ENCODE assay signal across 13 cellular contexts in genomic region chr7:116543664-116544063, GRCh38. TPM values are rescaled to one million over a fixed set of nuclear protein-coding genes. Genes with fewer than 3 reads are reported as not detected.
DNase-seq lines count a peak whose midpoint lies in the region; ATAC-seq and TF ChIP-seq lines count a peak whose summit lies in the region.
"Had no signal": no experiment of that assay in that cellular context is flagged by ENCODE, and none has a peak within 500 bp of the region (broad histone marks: within the 10 kb centered on the region; RNA-seq: fewer than 3 reads in every experiment).

No MANE protein-coding gene starts in this region.

- DNase-seq in activated T-cell treated with anti-CD3 and anti-CD28 coated beads, Interleukin-2, amount 50 U/mL, for 72 hours = no peak
- DNase-seq in activated T-cell treated with anti-CD3 and anti-CD28 coated beads, Interleukin-2, amount 50 U/mL, for 24 hours = no peak
- DNase-seq in amniotic epithelial cell (ENCODE audit: low read depth) (peak; percentile 67), hepatic stellate cell (ENCODE audit: low spot score) (peak; percentile 19), thyroid gland (no peak), NCI-H128 (lab: John Stamatoyannopoulos, UW; ENCODE audit: unreplicated experiment) (no peak), left lobe of liver (ENCODE audit: low spot score) (no peak), islet precursor cell (no peak)
- DNase-seq: ACHN; activated CD4-positive, alpha-beta T cell treated with anti-CD3 and anti-CD28 coated beads for 36 hours; activated gamma-delta T cell treated with Interleukin-2 at 50 U/mL for 16 hours; natural killer cell; NCI-H526 treated with DMSO at 0.1 percent for 48 hours had no signal

- peak overlapping the region in 2 of 3 donors; percentile 4 to 12 for H3K27ac ChIP-seq in thyroid gland

- H3K36me3 Mint-ChIP-seq in activated T-cell treated with anti-CD3 and anti-CD28 coated beads, Interleukin-2, amount 50 U/mL, for 72 hours (ENCODE audit: insufficient read depth in 2 of 2) = peaks cover 0 to 4% of the 10 kb centered on the region in 2 donors
- no peaks in the 10 kb centered on the region for H3K36me3 Mint-ChIP-seq in activated T-cell treated with anti-CD3 and anti-CD28 coated beads, Interleukin-2, amount 50 U/mL, for 24 hours (ENCODE audit: low read depth)
- H3K36me3 Mint-ChIP-seq: natural killer cell had no signal

- peaks cover 0 to 1% of the 10 kb centered on the region in 2 donors for H3K9me3 Mint-ChIP-seq in activated T-cell treated with anti-CD3 and anti-CD28 coated beads, Interleukin-2, amount 50 U/mL, for 72 hours
- peaks cover under 1% of the 10 kb centered on the region for H3K9me3 Mint-ChIP-seq in activated T-cell treated with anti-CD3 and anti-CD28 coated beads, Interleukin-2, amount 50 U/mL, for 24 hours
- H3K9me3 Mint-ChIP-seq: natural killer cell had no signal

- no peak for TF ChIP-seq POLR2A in thyroid gland (IDR thresholded peaks at IDR 0.05)

- 58 to 64% methylated on average over 2 of the region's 2 CpGs for WGBS in thyroid gland, 2 donors

- intact Hi-C loops in thyroid gland (cut with DNase I) = no loop called here

- peak; percentile 52 to 68 for ATAC-seq in activated T-cell treated with anti-CD3 and anti-CD28 coated beads, Interleukin-2, amount 50 U/mL, for 72 hours (replicated peaks in 1 of 2)
- no peak for ATAC-seq in left lobe of liver
- ATAC-seq: activated CD4-positive, alpha-beta T cell treated with anti-CD3 and anti-CD28 coated beads for 36 hours; natural killer cell had no signal

- H3K27ac Mint-ChIP-seq in activated T-cell treated with anti-CD3 and anti-CD28 coated beads, Interleukin-2, amount 50 U/mL, for 72 hours = no peak overlapping the region
- no peak overlapping the region for H3K27ac Mint-ChIP-seq in activated T-cell treated with anti-CD3 and anti-CD28 coated beads, Interleukin-2, amount 50 U/mL, for 24 hours
- H3K27ac Mint-ChIP-seq: activated CD4-positive, alpha-beta T cell treated with anti-CD3 and anti-CD28 coated beads for 36 hours; natural killer cell had no signal

- TF ChIP-seq CTCF in thyroid gland (IDR thresholded peaks at IDR 0.05) = no peak

- no peaks in the 10 kb centered on the region for H3K4me1 Mint-ChIP-seq in activated T-cell treated with anti-CD3 and anti-CD28 coated beads, Interleukin-2, amount 50 U/mL, for 72 hours (ENCODE audit: low read depth)
- H3K4me1 Mint-ChIP-seq in activated T-cell treated with anti-CD3 and anti-CD28 coated beads, Interleukin-2, amount 50 U/mL, for 24 hours (ENCODE audit: low read depth) = peaks cover 5% of the 10 kb centered on the region
- H3K4me1 Mint-ChIP-seq: activated CD4-positive, alpha-beta T cell treated with anti-CD3 and anti-CD28 coated beads for 36 hours; natural killer cell had no signal

- H3K27me3 ChIP-seq in thyroid gland = no peaks in the 10 kb centered on the region

- H3K36me3 ChIP-seq in thyroid gland = peaks cover 0 to 3% of the 10 kb centered on the region in 2 donors

- no peak overlapping the region for H3K4me3 Mint-ChIP-seq in activated T-cell treated with anti-CD3 and anti-CD28 coated beads, Interleukin-2, amount 50 U/mL, for 72 hours
- H3K4me3 Mint-ChIP-seq in activated T-cell treated with anti-CD3 and anti-CD28 coated beads, Interleukin-2, amount 50 U/mL, for 24 hours = no peak overlapping the region
- H3K4me3 Mint-ChIP-seq: activated CD4-positive, alpha-beta T cell treated with anti-CD3 and anti-CD28 coated beads for 36 hours; natural killer cell had no signal

- H3K4me1 ChIP-seq in thyroid gland = peaks cover 13 to 18% of the 10 kb centered on the region in 2 donors

- no peaks in the 10 kb centered on the region for H3K9me3 ChIP-seq in thyroid gland

- H3K4me3 ChIP-seq in thyroid gland (replicated peaks in 1 of 3) = no peak overlapping the region

- peaks cover 28% of the 10 kb centered on the region for H3K27me3 Mint-ChIP-seq in activated T-cell treated with anti-CD3 and anti-CD28 coated beads, Interleukin-2, amount 50 U/mL, for 72 hours (ENCODE audit: low read depth)
- H3K27me3 Mint-ChIP-seq in activated T-cell treated with anti-CD3 and anti-CD28 coated beads, Interleukin-2, amount 50 U/mL, for 24 hours = peaks cover 26% of the 10 kb centered on the region

RNA-seq across cellular contexts. Expression of gene CAV1, which starts 18.8 kb away (rescaled TPM):
- total RNA-seq in activated T-cell treated with anti-CD3 and anti-CD28 coated beads, Interleukin-2, amount 50 U/mL, for 72 hours = 1 to 10 TPM in 1 of 2 donors, under 1 TPM in 1; 0.25 to 2.7 TPM
- total RNA-seq in thyroid gland (100 to 1,000 TPM; 301 to 490 (median 321) TPM), left lobe of liver (9.3 TPM)
- total RNA-seq: natural killer cell had no signal

RNA-seq across cellular contexts. Expression of gene CAV2, which starts 44.1 kb away (rescaled TPM):
- total RNA-seq in activated T-cell treated with anti-CD3 and anti-CD28 coated beads, Interleukin-2, amount 50 U/mL, for 72 hours = not detected
- total RNA-seq in thyroid gland = 100 to 1,000 TPM; 210 to 331 (median 239) TPM
- total RNA-seq in left lobe of liver = 28.4 TPM
- total RNA-seq: activated CD4-positive, alpha-beta T cell treated with anti-CD3 and anti-CD28 coated beads for 36 hours had no signal

Comparison
In these comparisons a context has a peak if more than half of its experiments do, and no peak if none do; other contexts are left out.
1. DNase-seq: peak in amniotic epithelial cell (single experiment) and hepatic stellate cell (single experiment); none in activated T-cell treated with anti-CD3 and anti-CD28 coated beads, Interleukin-2, amount 50 U/mL, for 72 hours (0 of 2), activated T-cell treated with anti-CD3 and anti-CD28 coated beads, Interleukin-2, amount 50 U/mL, for 24 hours (single experiment), thyroid gland (0 of 2), NCI-H128 (single experiment), left lobe of liver (single experiment) and islet precursor cell (single experiment).
2. RNA of gene CAV1, which starts 18.8 kb away (total RNA-seq): 301 to 490 TPM in thyroid gland; 9.3 TPM in left lobe of liver (single experiment) and 0.25 to 2.7 TPM in activated T-cell treated with anti-CD3 and anti-CD28 coated beads, Interleukin-2, amount 50 U/mL, for 72 hours; every median in the first group is over 10 times any median in the second.
3. RNA of gene CAV2, which starts 44.1 kb away (total RNA-seq): 210 to 331 TPM in thyroid gland and 28.4 TPM in left lobe of liver (single experiment); not detected in activated T-cell treated with anti-CD3 and anti-CD28 coated beads, Interleukin-2, amount 50 U/mL, for 72 hours; every median in the first group is over 10 times any median in the second.